In the genomic region with DNA sequence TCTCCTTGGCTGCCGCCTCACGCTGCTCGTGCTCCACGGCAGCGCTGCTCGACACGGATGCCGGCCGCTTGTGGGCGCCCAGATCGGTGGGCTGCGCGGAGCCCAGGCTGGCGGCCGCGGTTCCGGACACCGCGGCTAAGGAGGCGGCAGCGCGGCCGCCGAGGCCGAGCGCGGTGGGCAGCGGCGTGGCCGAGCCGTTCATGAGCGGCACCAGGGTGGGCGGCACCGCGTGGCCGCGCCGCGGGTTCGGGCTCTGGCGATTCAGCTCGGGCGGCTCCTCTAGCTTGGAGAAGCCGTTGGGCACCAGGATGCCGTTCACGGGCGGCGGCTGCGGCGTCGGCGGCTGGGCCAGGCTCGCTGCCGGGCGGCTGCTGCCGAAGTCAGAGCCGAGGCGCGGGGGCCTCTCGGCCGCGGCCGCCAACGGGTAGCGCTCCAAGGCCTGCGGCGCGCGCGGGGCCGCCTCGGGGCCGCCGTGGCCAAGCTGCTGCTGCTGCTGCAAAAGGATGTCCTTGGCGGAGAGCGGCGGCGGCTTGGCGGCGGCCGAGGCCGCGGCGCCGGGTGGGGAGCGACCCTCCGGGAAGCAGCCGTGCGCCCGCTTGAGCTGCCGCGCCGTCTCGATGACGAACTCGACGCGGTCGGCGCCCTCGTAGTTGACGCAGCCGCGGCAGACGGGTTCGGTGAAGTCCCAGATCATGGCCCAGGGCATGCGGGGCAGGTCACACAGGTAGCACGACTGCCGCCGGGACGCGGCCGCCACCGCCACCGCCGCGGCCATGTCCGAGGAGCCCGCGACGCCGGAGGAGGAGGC, we compare ENCODE assay signal across 1 cellular context.
A peak's percentile ranks its signal among the peaks of the same experiment; 100 is the strongest.
TF ChIP-seq lines count a peak whose summit lies in the region.

No MANE protein-coding gene starts in this region.

TF ChIP-seq in HepG2, 621 proteins besides CTCF, POLR2A, EP300 and RAD21 (continued from another document and continues in another):
- TF ChIP-seq, protein P1, sequence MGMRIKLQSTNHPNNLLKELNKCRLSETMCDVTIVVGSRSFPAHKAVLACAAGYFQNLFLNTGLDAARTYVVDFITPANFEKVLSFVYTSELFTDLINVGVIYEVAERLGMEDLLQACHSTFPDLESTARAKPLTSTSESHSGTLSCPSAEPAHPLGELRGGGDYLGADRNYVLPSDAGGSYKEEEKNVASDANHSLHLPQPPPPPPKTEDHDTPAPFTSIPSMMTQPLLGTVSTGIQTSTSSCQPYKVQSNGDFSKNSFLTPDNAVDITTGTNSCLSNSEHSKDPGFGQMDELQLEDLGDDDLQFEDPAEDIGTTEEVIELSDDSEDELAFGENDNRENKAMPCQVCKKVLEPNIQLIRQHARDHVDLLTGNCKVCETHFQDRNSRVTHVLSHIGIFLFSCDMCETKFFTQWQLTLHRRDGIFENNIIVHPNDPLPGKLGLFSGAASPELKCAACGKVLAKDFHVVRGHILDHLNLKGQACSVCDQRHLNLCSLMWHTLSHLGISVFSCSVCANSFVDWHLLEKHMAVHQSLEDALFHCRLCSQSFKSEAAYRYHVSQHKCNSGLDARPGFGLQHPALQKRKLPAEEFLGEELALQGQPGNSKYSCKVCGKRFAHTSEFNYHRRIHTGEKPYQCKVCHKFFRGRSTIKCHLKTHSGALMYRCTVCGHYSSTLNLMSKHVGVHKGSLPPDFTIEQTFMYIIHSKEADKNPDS (CRISPR knock-in tag; IDR thresholded peaks at IDR 0.05), result no peak
- TF ChIP-seq AHR (CRISPR knock-in tag; IDR thresholded peaks at IDR 0.05) (0 out of 2 replicates have a peak, but pooled peaks have one; percentile 4), ZNF788 (CRISPR knock-in tag; IDR thresholded peaks at IDR 0.05; ENCODE audit: borderline replicate concordance) (peak; percentile 41; the same call in 1 of the 2 replicates), POGZ (CRISPR knock-in tag; IDR thresholded peaks at IDR 0.05) (no peak), HNF4G (IDR thresholded peaks at IDR 0.05; ENCODE audit: borderline replicate concordance, low read depth, low read length) (no peak), HNF4G (CRISPR knock-in tag; IDR thresholded peaks at IDR 0.05; ENCODE audit: borderline replicate concordance, low read depth) (no peak), EHMT2 (IDR thresholded peaks at IDR 0.05; ENCODE audit: borderline replicate concordance, low read depth, low read length) (no peak), XRCC5 (optimal IDR thresholded peaks at IDR 0.05; ENCODE audit: low read length) (no peak), ZNF83 (CRISPR knock-in tag; IDR thresholded peaks at IDR 0.05; ENCODE audit: borderline replicate concordance) (no peak), ATF1 (CRISPR knock-in tag; IDR thresholded peaks at IDR 0.05) (no peak), ZFP62 (CRISPR knock-in tag; IDR thresholded peaks at IDR 0.05) (no peak), DNMT1 (CRISPR knock-in tag; IDR thresholded peaks at IDR 0.05) (no peak), SNRNP70 (IDR thresholded peaks at IDR 0.05; ENCODE audit: low read depth, low read length) (no peak), CREB1 (IDR thresholded peaks at IDR 0.05) (peak; percentile 42; the same call in 1 of the 2 replicates), CREB1 (CRISPR knock-in tag; IDR thresholded peaks at IDR 0.05) (no peak), ZNF850 (CRISPR knock-in tag; conservative IDR thresholded peaks at IDR 0.05) (0 out of 2 replicates have a peak, but pooled peaks have one; percentile 34), BRD4 (CRISPR knock-in tag; IDR thresholded peaks at IDR 0.05) (0 out of 2 replicates have a peak, but pooled peaks have one; percentile 58), ZNF251 (CRISPR knock-in tag; IDR thresholded peaks at IDR 0.05) (no peak), HDAC1 (CRISPR knock-in tag; IDR thresholded peaks at IDR 0.05) (no peak; the same call in 1 of the 2 replicates), ZNF703 (CRISPR knock-in tag; IDR thresholded peaks at IDR 0.05; ENCODE audit: borderline replicate concordance) (no peak; the same call in 1 of the 2 replicates), RBFOX2 (IDR thresholded peaks at IDR 0.05; ENCODE audit: low read depth, low read length) (peak; percentile 98), ARID2 (CRISPR knock-in tag; IDR thresholded peaks at IDR 0.05; ENCODE audit: borderline replicate concordance) (no peak)
- TF ChIP-seq, protein P2, sequence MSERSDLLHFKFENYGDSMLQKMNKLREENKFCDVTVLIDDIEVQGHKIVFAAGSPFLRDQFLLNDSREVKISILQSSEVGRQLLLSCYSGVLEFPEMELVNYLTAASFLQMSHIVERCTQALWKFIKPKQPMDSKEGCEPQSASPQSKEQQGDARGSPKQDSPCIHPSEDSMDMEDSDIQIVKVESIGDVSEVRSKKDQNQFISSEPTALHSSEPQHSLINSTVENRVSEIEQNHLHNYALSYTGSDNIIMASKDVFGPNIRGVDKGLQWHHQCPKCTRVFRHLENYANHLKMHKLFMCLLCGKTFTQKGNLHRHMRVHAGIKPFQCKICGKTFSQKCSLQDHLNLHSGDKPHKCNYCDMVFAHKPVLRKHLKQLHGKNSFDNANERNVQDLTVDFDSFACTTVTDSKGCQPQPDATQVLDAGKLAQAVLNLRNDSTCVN (CRISPR knock-in tag; IDR thresholded peaks at IDR 0.05; ENCODE audit: borderline replicate concordance), result no peak
- TF ChIP-seq, protein P3, sequence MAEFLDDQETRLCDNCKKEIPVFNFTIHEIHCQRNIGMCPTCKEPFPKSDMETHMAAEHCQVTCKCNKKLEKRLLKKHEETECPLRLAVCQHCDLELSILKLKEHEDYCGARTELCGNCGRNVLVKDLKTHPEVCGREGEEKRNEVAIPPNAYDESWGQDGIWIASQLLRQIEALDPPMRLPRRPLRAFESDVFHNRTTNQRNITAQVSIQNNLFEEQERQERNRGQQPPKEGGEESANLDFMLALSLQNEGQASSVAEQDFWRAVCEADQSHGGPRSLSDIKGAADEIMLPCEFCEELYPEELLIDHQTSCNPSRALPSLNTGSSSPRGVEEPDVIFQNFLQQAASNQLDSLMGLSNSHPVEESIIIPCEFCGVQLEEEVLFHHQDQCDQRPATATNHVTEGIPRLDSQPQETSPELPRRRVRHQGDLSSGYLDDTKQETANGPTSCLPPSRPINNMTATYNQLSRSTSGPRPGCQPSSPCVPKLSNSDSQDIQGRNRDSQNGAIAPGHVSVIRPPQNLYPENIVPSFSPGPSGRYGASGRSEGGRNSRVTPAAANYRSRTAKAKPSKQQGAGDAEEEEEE (CRISPR knock-in tag; IDR thresholded peaks at IDR 0.05; ENCODE audit: borderline replicate concordance), result no peak
- TF ChIP-seq, protein P4, sequence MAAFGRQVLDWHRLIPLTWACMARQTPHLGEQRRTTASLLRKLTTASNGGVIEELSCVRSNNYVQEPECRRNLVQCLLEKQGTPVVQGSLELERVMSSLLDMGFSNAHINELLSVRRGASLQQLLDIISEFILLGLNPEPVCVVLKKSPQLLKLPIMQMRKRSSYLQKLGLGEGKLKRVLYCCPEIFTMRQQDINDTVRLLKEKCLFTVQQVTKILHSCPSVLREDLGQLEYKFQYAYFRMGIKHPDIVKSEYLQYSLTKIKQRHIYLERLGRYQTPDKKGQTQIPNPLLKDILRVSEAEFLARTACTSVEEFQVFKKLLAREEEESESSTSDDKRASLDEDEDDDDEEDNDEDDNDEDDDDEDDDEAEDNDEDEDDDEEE (CRISPR knock-in tag; IDR thresholded peaks at IDR 0.05), result no peak
- TF ChIP-seq, protein P5, sequence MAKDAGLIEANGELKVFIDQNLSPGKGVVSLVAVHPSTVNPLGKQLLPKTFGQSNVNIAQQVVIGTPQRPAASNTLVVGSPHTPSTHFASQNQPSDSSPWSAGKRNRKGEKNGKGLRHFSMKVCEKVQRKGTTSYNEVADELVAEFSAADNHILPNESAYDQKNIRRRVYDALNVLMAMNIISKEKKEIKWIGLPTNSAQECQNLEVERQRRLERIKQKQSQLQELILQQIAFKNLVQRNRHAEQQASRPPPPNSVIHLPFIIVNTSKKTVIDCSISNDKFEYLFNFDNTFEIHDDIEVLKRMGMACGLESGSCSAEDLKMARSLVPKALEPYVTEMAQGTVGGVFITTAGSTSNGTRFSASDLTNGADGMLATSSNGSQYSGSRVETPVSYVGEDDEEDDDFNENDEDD (CRISPR knock-in tag; IDR thresholded peaks at IDR 0.05; ENCODE audit: borderline replicate concordance), result no peak
- TF ChIP-seq, protein P6, sequence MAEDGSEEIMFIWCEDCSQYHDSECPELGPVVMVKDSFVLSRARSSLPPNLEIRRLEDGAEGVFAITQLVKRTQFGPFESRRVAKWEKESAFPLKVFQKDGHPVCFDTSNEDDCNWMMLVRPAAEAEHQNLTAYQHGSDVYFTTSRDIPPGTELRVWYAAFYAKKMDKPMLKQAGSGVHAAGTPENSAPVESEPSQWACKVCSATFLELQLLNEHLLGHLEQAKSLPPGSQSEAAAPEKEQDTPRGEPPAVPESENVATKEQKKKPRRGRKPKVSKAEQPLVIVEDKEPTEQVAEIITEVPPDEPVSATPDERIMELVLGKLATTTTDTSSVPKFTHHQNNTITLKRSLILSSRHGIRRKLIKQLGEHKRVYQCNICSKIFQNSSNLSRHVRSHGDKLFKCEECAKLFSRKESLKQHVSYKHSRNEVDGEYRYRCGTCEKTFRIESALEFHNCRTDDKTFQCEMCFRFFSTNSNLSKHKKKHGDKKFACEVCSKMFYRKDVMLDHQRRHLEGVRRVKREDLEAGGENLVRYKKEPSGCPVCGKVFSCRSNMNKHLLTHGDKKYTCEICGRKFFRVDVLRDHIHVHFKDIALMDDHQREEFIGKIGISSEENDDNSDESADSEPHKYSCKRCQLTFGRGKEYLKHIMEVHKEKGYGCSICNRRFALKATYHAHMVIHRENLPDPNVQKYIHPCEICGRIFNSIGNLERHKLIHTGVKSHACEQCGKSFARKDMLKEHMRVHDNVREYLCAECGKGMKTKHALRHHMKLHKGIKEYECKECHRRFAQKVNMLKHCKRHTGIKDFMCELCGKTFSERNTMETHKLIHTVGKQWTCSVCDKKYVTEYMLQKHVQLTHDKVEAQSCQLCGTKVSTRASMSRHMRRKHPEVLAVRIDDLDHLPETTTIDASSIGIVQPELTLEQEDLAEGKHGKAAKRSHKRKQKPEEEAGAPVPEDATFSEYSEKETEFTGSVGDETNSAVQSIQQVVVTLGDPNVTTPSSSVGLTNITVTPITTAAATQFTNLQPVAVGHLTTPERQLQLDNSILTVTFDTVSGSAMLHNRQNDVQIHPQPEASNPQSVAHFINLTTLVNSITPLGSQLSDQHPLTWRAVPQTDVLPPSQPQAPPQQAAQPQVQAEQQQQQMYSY (CRISPR knock-in tag; IDR thresholded peaks at IDR 0.05), result no peak
- TF ChIP-seq, protein P7, sequence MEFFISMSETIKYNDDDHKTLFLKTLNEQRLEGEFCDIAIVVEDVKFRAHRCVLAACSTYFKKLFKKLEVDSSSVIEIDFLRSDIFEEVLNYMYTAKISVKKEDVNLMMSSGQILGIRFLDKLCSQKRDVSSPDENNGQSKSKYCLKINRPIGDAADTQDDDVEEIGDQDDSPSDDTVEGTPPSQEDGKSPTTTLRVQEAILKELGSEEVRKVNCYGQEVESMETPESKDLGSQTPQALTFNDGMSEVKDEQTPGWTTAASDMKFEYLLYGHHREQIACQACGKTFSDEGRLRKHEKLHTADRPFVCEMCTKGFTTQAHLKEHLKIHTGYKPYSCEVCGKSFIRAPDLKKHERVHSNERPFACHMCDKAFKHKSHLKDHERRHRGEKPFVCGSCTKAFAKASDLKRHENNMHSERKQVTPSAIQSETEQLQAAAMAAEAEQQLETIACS (CRISPR knock-in tag; IDR thresholded peaks at IDR 0.05), result no peak; the same call in 1 of the 2 replicates
- TF ChIP-seq, protein P8, sequence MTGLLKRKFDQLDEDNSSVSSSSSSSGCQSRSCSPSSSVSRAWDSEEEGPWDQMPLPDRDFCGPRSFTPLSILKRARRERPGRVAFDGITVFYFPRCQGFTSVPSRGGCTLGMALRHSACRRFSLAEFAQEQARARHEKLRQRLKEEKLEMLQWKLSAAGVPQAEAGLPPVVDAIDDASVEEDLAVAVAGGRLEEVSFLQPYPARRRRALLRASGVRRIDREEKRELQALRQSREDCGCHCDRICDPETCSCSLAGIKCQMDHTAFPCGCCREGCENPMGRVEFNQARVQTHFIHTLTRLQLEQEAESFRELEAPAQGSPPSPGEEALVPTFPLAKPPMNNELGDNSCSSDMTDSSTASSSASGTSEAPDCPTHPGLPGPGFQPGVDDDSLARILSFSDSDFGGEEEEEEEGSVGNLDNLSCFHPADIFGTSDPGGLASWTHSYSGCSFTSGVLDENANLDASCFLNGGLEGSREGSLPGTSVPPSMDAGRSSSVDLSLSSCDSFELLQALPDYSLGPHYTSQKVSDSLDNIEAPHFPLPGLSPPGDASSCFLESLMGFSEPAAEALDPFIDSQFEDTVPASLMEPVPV (CRISPR knock-in tag; IDR thresholded peaks at IDR 0.05), result no peak
- TF ChIP-seq, protein P9, sequence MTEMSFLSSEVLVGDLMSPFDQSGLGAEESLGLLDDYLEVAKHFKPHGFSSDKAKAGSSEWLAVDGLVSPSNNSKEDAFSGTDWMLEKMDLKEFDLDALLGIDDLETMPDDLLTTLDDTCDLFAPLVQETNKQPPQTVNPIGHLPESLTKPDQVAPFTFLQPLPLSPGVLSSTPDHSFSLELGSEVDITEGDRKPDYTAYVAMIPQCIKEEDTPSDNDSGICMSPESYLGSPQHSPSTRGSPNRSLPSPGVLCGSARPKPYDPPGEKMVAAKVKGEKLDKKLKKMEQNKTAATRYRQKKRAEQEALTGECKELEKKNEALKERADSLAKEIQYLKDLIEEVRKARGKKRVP (CRISPR knock-in tag; IDR thresholded peaks at IDR 0.05), result no peak
- TF ChIP-seq, protein P10, sequence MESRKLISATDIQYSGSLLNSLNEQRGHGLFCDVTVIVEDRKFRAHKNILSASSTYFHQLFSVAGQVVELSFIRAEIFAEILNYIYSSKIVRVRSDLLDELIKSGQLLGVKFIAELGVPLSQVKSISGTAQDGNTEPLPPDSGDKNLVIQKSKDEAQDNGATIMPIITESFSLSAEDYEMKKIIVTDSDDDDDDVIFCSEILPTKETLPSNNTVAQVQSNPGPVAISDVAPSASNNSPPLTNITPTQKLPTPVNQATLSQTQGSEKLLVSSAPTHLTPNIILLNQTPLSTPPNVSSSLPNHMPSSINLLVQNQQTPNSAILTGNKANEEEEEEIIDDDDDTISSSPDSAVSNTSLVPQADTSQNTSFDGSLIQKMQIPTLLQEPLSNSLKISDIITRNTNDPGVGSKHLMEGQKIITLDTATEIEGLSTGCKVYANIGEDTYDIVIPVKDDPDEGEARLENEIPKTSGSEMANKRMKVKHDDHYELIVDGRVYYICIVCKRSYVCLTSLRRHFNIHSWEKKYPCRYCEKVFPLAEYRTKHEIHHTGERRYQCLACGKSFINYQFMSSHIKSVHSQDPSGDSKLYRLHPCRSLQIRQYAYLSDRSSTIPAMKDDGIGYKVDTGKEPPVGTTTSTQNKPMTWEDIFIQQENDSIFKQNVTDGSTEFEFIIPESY (CRISPR knock-in tag; IDR thresholded peaks at IDR 0.05), result no peak
- TF ChIP-seq, protein P11, sequence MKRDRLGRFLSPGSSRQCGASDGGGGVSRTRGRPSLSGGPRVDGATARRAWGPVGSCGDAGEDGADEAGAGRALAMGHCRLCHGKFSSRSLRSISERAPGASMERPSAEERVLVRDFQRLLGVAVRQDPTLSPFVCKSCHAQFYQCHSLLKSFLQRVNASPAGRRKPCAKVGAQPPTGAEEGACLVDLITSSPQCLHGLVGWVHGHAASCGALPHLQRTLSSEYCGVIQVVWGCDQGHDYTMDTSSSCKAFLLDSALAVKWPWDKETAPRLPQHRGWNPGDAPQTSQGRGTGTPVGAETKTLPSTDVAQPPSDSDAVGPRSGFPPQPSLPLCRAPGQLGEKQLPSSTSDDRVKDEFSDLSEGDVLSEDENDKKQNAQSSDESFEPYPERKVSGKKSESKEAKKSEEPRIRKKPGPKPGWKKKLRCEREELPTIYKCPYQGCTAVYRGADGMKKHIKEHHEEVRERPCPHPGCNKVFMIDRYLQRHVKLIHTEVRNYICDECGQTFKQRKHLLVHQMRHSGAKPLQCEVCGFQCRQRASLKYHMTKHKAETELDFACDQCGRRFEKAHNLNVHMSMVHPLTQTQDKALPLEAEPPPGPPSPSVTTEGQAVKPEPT (CRISPR knock-in tag; IDR thresholded peaks at IDR 0.05; ENCODE audit: low read depth), result no peak
